20 cellular contexts compared by ENCODE assay signal in genomic region chr7:140992422-140992821, GRCh38. TPM values are rescaled to one million over a fixed set of nuclear protein-coding genes. Genes with fewer than 3 reads are reported as not detected.
DNase-seq lines count a peak whose midpoint lies in the region; ATAC-seq, FAIRE-seq and TF ChIP-seq lines count a peak whose summit lies in the region.
"Had no signal": no experiment of that assay in that cellular context is flagged by ENCODE, and none has a peak within 500 bp of the region (broad histone marks: within the 10 kb centered on the region; RNA-seq: fewer than 3 reads in every experiment).

No MANE protein-coding gene starts in this region.

- ATAC-seq in HepG2 (peak; percentile 73), right lobe of liver (no peak), K562 (no peak), GM19351 (IDR thresholded peaks at IDR 0.05; ENCODE audit: unreplicated experiment) (no peak)
- ATAC-seq: HCT116 had no signal

- POLR2A ChIA-PET in HepG2 (lab: Yijun Ruan, JAX) (interaction anchor here (1.1 to 1.2 kb wide), 2 partner anchors 22 to 79 kb away, joined by 3 to 4 read pairs; partner anchors contain the start of gene MRPS33), PC-9 (lab: Charles Lee; ENCODE audit: unreplicated experiment) (interaction anchor here (0.6 kb wide), 1 partner anchor 20 kb away, joined by 3 read pairs; no protein-coding TSS in a partner anchor), K562 (lab: Yijun Ruan, JAX) (interaction anchor here (0.6 to 1.1 kb wide), 3 partner anchors 8 to 181 kb away, joined by 3 read pairs; no protein-coding TSS in a partner anchor)

- dilution Hi-C loops in mammary epithelial cell (cut with HindIII; ENCODE audit: low sequenced_read_pairs): no loop called here

- CTCF ChIA-PET in HepG2 (lab: Yijun Ruan, JAX; ENCODE audit: low intra/inter-chr PET ratio, low total read pairs) (no interaction called here), PC-9 (lab: Charles Lee) (no interaction called here), K562 (lab: Yijun Ruan, JAX; ENCODE audit: low intra/inter-chr PET ratio) (no interaction called here), mammary epithelial cell (lab: Charles Lee; ENCODE audit: low non-redundant PET) (no interaction called here)

- H3K9ac ChIP-seq in HepG2 (ENCODE audit: insufficient read depth, low read depth, low read length) (no peak overlapping the region), K562 (ENCODE audit: insufficient read depth in 1 of 2, low read depth in 2 of 2, low read length in 2 of 2) (0 out of 4 replicates have a peak overlapping the region, but pooled peaks of 1 of the 2 experiments have one; percentile 54), mammary epithelial cell (ENCODE audit: insufficient read depth, low read length) (no peak overlapping the region)

- no peaks in the 10 kb centered on the region for H3K9me1 ChIP-seq in K562 (ENCODE audit: control insufficient read depth, insufficient read depth, low read length)

- in situ Hi-C loops in HepG2 (cut with HindIII; ENCODE audit: extremely low pct_ligation_motif_present, low pct_unique_long_range_greater_than_20kb): no loop called here
- in situ Hi-C loops in K562 (cut with MboI): no loop called here
- in situ Hi-C loops in mammary epithelial cell (cut with MboI; ENCODE audit: low sequenced_read_pairs in 2 of 2): loop anchor here in 1 of 2 donors (25.0 kb wide), 1 partner anchor 480 kb away; no protein-coding TSS in a partner anchor

- H3K79me2 ChIP-seq in HepG2 (ENCODE audit: insufficient read depth, low read length) (no peaks in the 10 kb centered on the region), PC-9 (ENCODE audit: low read depth) (no peaks in the 10 kb centered on the region), K562 (ENCODE audit: control insufficient read depth, insufficient read depth, low read length) (no peaks in the 10 kb centered on the region), mammary epithelial cell (ENCODE audit: insufficient read depth, low read length) (no peaks in the 10 kb centered on the region)

- BruUV-seq in HepG2 (replicated peaks; lab: Mats Ljungman, UMichigan) (no TSS peak), PC-9 (replicated peaks; lab: Mats Ljungman, UMichigan) (no TSS peak), K562 (replicated peaks; lab: Mats Ljungman, UMichigan) (no TSS peak), mammary epithelial cell (replicated peaks; lab: Mats Ljungman, UMichigan) (no TSS peak)

- H4K20me1 ChIP-seq in HepG2 (ENCODE audit: insufficient read depth, low read length) (no peaks in the 10 kb centered on the region), PC-9 (ENCODE audit: insufficient read depth) (no peaks in the 10 kb centered on the region), K562 (replicated peaks; ENCODE audit: control insufficient read depth, insufficient read depth, low read length) (no peaks in the 10 kb centered on the region), mammary epithelial cell (ENCODE audit: insufficient read depth, low read length) (no peaks in the 10 kb centered on the region)

- WGBS in HepG2 (ENCODE audit: low lambda C conversion rate): 11% methylated on average over 3 of the region's 3 CpGs
- 73% methylated on average over 2 of the region's 3 CpGs for WGBS in right lobe of liver (ENCODE audit: insufficient coverage, low coverage, low lambda C conversion rate, missing lambda C conversion rate)
- 0% methylated on average over 3 of the region's 3 CpGs for WGBS in K562 (ENCODE audit: insufficient coverage, low coverage, missing lambda C conversion rate)
- 76% methylated on average over 2 of the region's 3 CpGs for WGBS in mammary epithelial cell (ENCODE audit: low coverage, missing lambda C conversion rate)

- no peak overlapping the region for H3K4me3 ChIP-seq in HepG2 (replicated peaks in 1 of 3; ENCODE audit: insufficient read depth in 1 of 3, low read depth in 2 of 3, low read length in 3 of 3)
- no peak overlapping the region for H3K4me3 ChIP-seq in right lobe of liver
- no peak overlapping the region for H3K4me3 ChIP-seq in PC-9
- no peak overlapping the region for H3K4me3 ChIP-seq in K562
- H3K4me3 ChIP-seq in mammary epithelial cell (replicated peaks in 1 of 3; ENCODE audit: insufficient read depth in 1 of 3, low read depth in 2 of 3, low read length in 3 of 3): no peak overlapping the region

- TF ChIP-seq CTCF in HepG2 (CRISPR knock-in tag; IDR thresholded peaks at IDR 0.05) (no peak), right lobe of liver (IDR thresholded peaks at IDR 0.05) (no peak), PC-9 (conservative IDR thresholded peaks at IDR 0.05) (no peak), K562 (IDR thresholded peaks at IDR 0.05 in 2 of 3, conservative IDR thresholded peaks at IDR 0.05 in 1 of 3; ENCODE audit: insufficient read depth in 2 of 3, low read depth in 1 of 3, low read length in 3 of 3) (no peak), mammary epithelial cell (conservative IDR thresholded peaks at IDR 0.05 in 1 of 2, IDR thresholded peaks at IDR 0.05 in 1 of 2; ENCODE audit: extremely low read depth in 1 of 2, insufficient read depth in 1 of 2, low read depth in 1 of 2, low read length in 2 of 2) (no peak)

- H2AFZ ChIP-seq in HepG2 (ENCODE audit: low read length) (no peak overlapping the region), PC-9 (peak overlapping the region; percentile 44; the same call in 1 of the 2 replicates), K562 (ENCODE audit: low read depth, low read length) (no peak overlapping the region), mammary epithelial cell (ENCODE audit: low read depth, low read length) (no peak overlapping the region)

- peak; percentile 26 for FAIRE-seq in HepG2 (lab: Jason Lieb, UNC)
- FAIRE-seq in K562 (lab: Jason Lieb, UNC): no peak
- FAIRE-seq: A204.1, D721Med, GM12892, HTR-8/SVneo had no signal

- H3K9me3 ChIP-seq in HepG2 (ENCODE audit: low read length) (no peaks in the 10 kb centered on the region), right lobe of liver (no peaks in the 10 kb centered on the region), PC-9 (ENCODE audit: insufficient read depth, low read depth) (no peaks in the 10 kb centered on the region), K562 (replicated peaks; ENCODE audit: control insufficient read depth, insufficient read depth, low read depth, low read length) (no peaks in the 10 kb centered on the region), mammary epithelial cell (replicated peaks; ENCODE audit: insufficient read depth, low read length) (no peaks in the 10 kb centered on the region)
- H3K9me3 ChIP-seq: Caco-2 had no signal

- H3F3A ChIP-seq in PC-9 (ENCODE audit: insufficient read depth, low read depth): 0 out of 2 replicates have a peak, but pooled peaks cover 10% of the 10 kb centered on the region

- H3K27ac ChIP-seq in HepG2 (ENCODE audit: extremely low read length, insufficient read depth, low read length) (no peak overlapping the region), right lobe of liver (no peak overlapping the region), PC-9 (no peak overlapping the region), K562 (ENCODE audit: extremely low read depth, low read depth, low read length) (no peak overlapping the region), mammary epithelial cell (ENCODE audit: insufficient read depth, low read depth, low read length) (no peak overlapping the region)
- H3K27ac ChIP-seq: C4-2B had no signal

- H3K27me3 ChIP-seq in HepG2 (ENCODE audit: control insufficient read depth in 1 of 2, insufficient read depth in 2 of 2, low read length in 2 of 2) (no peaks in the 10 kb centered on the region), right lobe of liver (no peaks in the 10 kb centered on the region), PC-9 (ENCODE audit: insufficient read depth, low read depth) (no peaks in the 10 kb centered on the region), K562 (ENCODE audit: control insufficient read depth in 2 of 2, insufficient read depth in 2 of 2, low read length in 2 of 2) (peaks cover 2 to 8% of the 10 kb centered on the region in 2 experiments; a peak in 3 of 5 replicates), mammary epithelial cell (ENCODE audit: insufficient read depth, low read length) (no peaks in the 10 kb centered on the region)

- no peak for TF ChIP-seq RAD21 in HepG2 (CRISPR knock-in tag; IDR thresholded peaks at IDR 0.05)
- no peak for TF ChIP-seq RAD21 in K562 (CRISPR knock-in tag; conservative IDR thresholded peaks at IDR 0.05 in 1 of 2, IDR thresholded peaks at IDR 0.05 in 1 of 2)

- intact Hi-C loops in HepG2 (cut with micrococcal nuclease; ENCODE audit: unreplicated experiment) (no loop called here), right lobe of liver (cut with DNase I) (no loop called here), PC-9 (cut with micrococcal nuclease; ENCODE audit: unreplicated experiment) (no loop called here), K562 (cut with micrococcal nuclease) (no loop called here), mammary epithelial cell (cut with micrococcal nuclease) (no loop called here)

- TF ChIP-seq POLR2A in HepG2 (IDR thresholded peaks at IDR 0.05; ENCODE audit: insufficient read depth in 1 of 2, low read depth in 2 of 2, low read length in 2 of 2): no peak
- TF ChIP-seq POLR2A in right lobe of liver (IDR thresholded peaks at IDR 0.05): no peak
- no peak for TF ChIP-seq POLR2A in K562 (conservative IDR thresholded peaks at IDR 0.05)

- DNase-seq in HepG2 (ENCODE audit: low spot score): peak; percentile 49
- DNase-seq in right lobe of liver: no peak
- DNase-seq in PC-9: peak; percentile 56 to 79
- DNase-seq in K562 (ENCODE audit: extremely low read depth in 1 of 4, low spot score in 3 of 4): no peak
- DNase-seq in mammary epithelial cell: no peak
- DNase-seq in NCI-H446 (lab: John Stamatoyannopoulos, UW): no peak
- DNase-seq: ACHN; Caco-2; CD4-positive, alpha-beta T cell; GDM1; GOT3; H7; HFFc6 had no signal

- no peak for TF ChIP-seq EP300 in HepG2 (IDR thresholded peaks at IDR 0.05; ENCODE audit: low read depth in 2 of 2, low read length in 2 of 2)
- TF ChIP-seq EP300 in HepG2 (CRISPR knock-in tag; IDR thresholded peaks at IDR 0.05; ENCODE audit: borderline replicate concordance): no peak
- TF ChIP-seq EP300 in K562 (IDR thresholded peaks at IDR 0.05; ENCODE audit: low read length): no peak

- H3K4me2 ChIP-seq in HepG2 (ENCODE audit: low read depth, low read length): peak overlapping the region; percentile 46
- H3K4me2 ChIP-seq in PC-9: peak overlapping the region; percentile 15
- H3K4me2 ChIP-seq in K562 (ENCODE audit: insufficient read depth, low read length): no peak overlapping the region
- no peak overlapping the region for H3K4me2 ChIP-seq in mammary epithelial cell (ENCODE audit: insufficient read depth, low read depth, low read length)

- no peaks in the 10 kb centered on the region for H3K36me3 ChIP-seq in HepG2 (replicated peaks in 1 of 2; ENCODE audit: control insufficient read depth in 1 of 2, insufficient read depth in 2 of 2, low read length in 2 of 2)
- no peaks in the 10 kb centered on the region for H3K36me3 ChIP-seq in right lobe of liver
- H3K36me3 ChIP-seq in PC-9 (ENCODE audit: low read depth): no peaks in the 10 kb centered on the region
- no peaks in the 10 kb centered on the region for H3K36me3 ChIP-seq in K562 (ENCODE audit: control insufficient read depth, insufficient read depth, low read length)
- no peaks in the 10 kb centered on the region for H3K36me3 ChIP-seq in mammary epithelial cell (ENCODE audit: insufficient read depth, low read length)

- H3K4me1 ChIP-seq in HepG2 (ENCODE audit: insufficient read depth, low read length) (peaks cover 53% of the 10 kb centered on the region), right lobe of liver (peaks cover 0 to 8% (median 4%) of the 10 kb centered on the region in 4 donors), PC-9 (replicated peaks; ENCODE audit: insufficient read depth) (peaks cover 41% of the 10 kb centered on the region), K562 (replicated peaks in 1 of 2; ENCODE audit: control insufficient read depth in 2 of 2, insufficient read depth in 2 of 2, low read length in 2 of 2) (no peaks in the 10 kb centered on the region), mammary epithelial cell (ENCODE audit: insufficient read depth, low read length) (no peaks in the 10 kb centered on the region)

- H3K9me2 ChIP-seq in PC-9 (ENCODE audit: insufficient read depth): no peaks in the 10 kb centered on the region

RNA-seq across cellular contexts. Expression of gene MRPS33, which starts 22.3 kb away (rescaled TPM):
- total RNA-seq in HepG2 (2016; rRNA removed; fragmentation: Illumina TruSeq; extraction: Trizol): 91.0 and 120 TPM in 2 replicates
- 60.7 and 64.6 TPM in 2 replicates for total RNA-seq in HepG2 (2016; cell fraction: cytosol; rRNA removed; fragmentation: Illumina TruSeq; extraction: Trizol; ENCODE audit: low read depth)
- total RNA-seq in HepG2 (2016; cell fraction: insoluble cytoplasmic fraction; rRNA removed; fragmentation: Illumina TruSeq; extraction: Trizol): 100 and 135 TPM in 2 replicates
- 79.6 and 82.5 TPM in 2 replicates for total RNA-seq in HepG2 (2016; cell fraction: membrane; rRNA removed; fragmentation: Illumina TruSeq; extraction: Trizol)
- 33.2 and 36.3 TPM in 2 replicates for total RNA-seq in HepG2 (2016; cell fraction: nucleus; rRNA removed; fragmentation: Illumina TruSeq; extraction: Trizol)
- 38.3 and 50.9 TPM in 2 replicates for polyA plus RNA-seq in HepG2 (2011; rRNA removed)
- 17.9 and 20.1 TPM in 2 replicates for polyA plus RNA-seq in HepG2 (2011; cell fraction: cytosol; rRNA removed)
- polyA plus RNA-seq in HepG2 (2011; cell fraction: nucleus; rRNA removed): 5.7 and 6.9 TPM in 2 replicates
- 78.8 and 104 TPM in 2 replicates for polyA plus RNA-seq in HepG2 (2012)
- 77.6 and 83.1 TPM in 2 replicates for polyA plus RNA-seq in HepG2 (2016; cell fraction: cytosol; fragmentation: Illumina TruSeq; extraction: Trizol; ENCODE audit: low read depth)
- polyA plus RNA-seq in HepG2 (2016; cell fraction: insoluble cytoplasmic fraction; fragmentation: Illumina TruSeq; extraction: Trizol; ENCODE audit: low read depth): 127 and 141 TPM in 2 replicates
- polyA plus RNA-seq in HepG2 (2016; cell fraction: membrane; fragmentation: Illumina TruSeq; extraction: Trizol; ENCODE audit: low read depth): 82.8 and 92.8 TPM in 2 replicates
- polyA plus RNA-seq in HepG2 (2016; cell fraction: nucleus; fragmentation: Illumina TruSeq; extraction: Trizol; ENCODE audit: insufficient read depth, low read depth): 56.1 and 57.3 TPM in 2 replicates
- 10.4 and 14.1 TPM in 2 replicates for polyA minus RNA-seq in HepG2 (2011; rRNA and poly(A)+ RNA removed; ENCODE audit: low replicate concordance)
- polyA minus RNA-seq in HepG2 (2011; cell fraction: cytosol; rRNA and poly(A)+ RNA removed): 12.2 and 13.7 TPM in 2 replicates
- 4.6 and 13.4 TPM in 2 replicates for polyA minus RNA-seq in HepG2 (2011; cell fraction: nucleus; rRNA and poly(A)+ RNA removed)
- total RNA-seq in right lobe of liver: 10 to 100 TPM; 26.0 to 44.4 (median 31.1) TPM
- 70.8 and 84.4 TPM in 2 replicates for total RNA-seq in PC-9 (2021)
- 17.1 and 29.5 TPM in 2 replicates for total RNA-seq in K562 (2011; cell fraction: chromatin; rRNA removed; ENCODE audit: low replicate concordance)
- total RNA-seq in K562 (2011; cell fraction: nucleolus; rRNA removed): 17.8 and 19.7 TPM in 2 replicates
- 27.8 and 29.4 TPM in 2 replicates for total RNA-seq in K562 (2011; cell fraction: nucleoplasm; rRNA removed)
- total RNA-seq in K562 (2014; rRNA removed): 70.3 and 81.1 TPM in 2 replicates
- 205 and 227 TPM in 2 replicates for total RNA-seq in K562 (2014; rRNA removed; fragmentation: Illumina TruSeq; extraction: Trizol)
- total RNA-seq in K562 (2015; rRNA removed; fragmentation: Illumina TruSeq; extraction: Trizol): 122 and 132 TPM in 2 replicates
- total RNA-seq in K562 (2021): 106 and 109 TPM in 2 replicates
- 170 and 187 TPM in 2 replicates for polyA plus RNA-seq in K562 (2011; rRNA removed)
- polyA plus RNA-seq in K562 (2011; cell fraction: cytosol; rRNA removed): 15.4 and 35.1 TPM in 2 replicates
- 21.0 and 54.5 TPM in 2 replicates for polyA plus RNA-seq in K562 (2011; cell fraction: nucleus; rRNA removed)
- 140 and 201 TPM in 2 replicates for polyA plus RNA-seq in K562 (2012)
- 149 and 204 TPM in 2 replicates for polyA plus RNA-seq in K562 (2014; fragmentation: Illumina TruSeq; extraction: Trizol)
- 100 to 1,000 TPM; 395 to 442 TPM for polyA plus RNA-seq in K562 (2014; fragmentation: Nextera tagmentation; extraction: Ambion mirVana)
- 109 and 123 TPM in 2 replicates for polyA plus RNA-seq in K562 (2014; rRNA removed)
- 64.9 and 102 TPM in 2 replicates for polyA minus RNA-seq in K562 (2011; rRNA and poly(A)+ RNA removed)
- polyA minus RNA-seq in K562 (2011; cell fraction: cytosol; rRNA and poly(A)+ RNA removed): 15.6 and 19.8 TPM in 2 replicates
- 7.7 and 18.4 TPM in 2 replicates for polyA minus RNA-seq in K562 (2011; cell fraction: nucleus; rRNA and poly(A)+ RNA removed)
- total RNA-seq in mammary epithelial cell: 10 to 100 TPM; 17.8 to 67.7 TPM
- polyA plus RNA-seq in mammary epithelial cell: 44.3 TPM
- 52.7 TPM for polyA minus RNA-seq in mammary epithelial cell

Comparison
In these comparisons a context has a peak if more than half of its experiments do, and no peak if none do; other contexts are left out.
1. DNase-seq: peak in HepG2 (single experiment) and PC-9 (2 of 2); none in right lobe of liver (0 of 3), K562 (0 of 4), mammary epithelial cell (single experiment) and NCI-H446 (0 of 2).
2. H3K4me2 ChIP-seq: peak in HepG2 (single experiment) and PC-9 (single experiment); none in K562 (single experiment) and mammary epithelial cell (single experiment).
3. Of the 241 proteins assayed by ChIP-seq in both HepG2 and K562: peak only in HepG2: FOXA3, FOXJ3, FOXK1, FOXP4, GATAD2A, HDAC2 and 4 more; only in K562: none; in both: none; in neither: 229; mixed calls (peak in some experiments, not most) for 2.